In the genomic region with DNA sequence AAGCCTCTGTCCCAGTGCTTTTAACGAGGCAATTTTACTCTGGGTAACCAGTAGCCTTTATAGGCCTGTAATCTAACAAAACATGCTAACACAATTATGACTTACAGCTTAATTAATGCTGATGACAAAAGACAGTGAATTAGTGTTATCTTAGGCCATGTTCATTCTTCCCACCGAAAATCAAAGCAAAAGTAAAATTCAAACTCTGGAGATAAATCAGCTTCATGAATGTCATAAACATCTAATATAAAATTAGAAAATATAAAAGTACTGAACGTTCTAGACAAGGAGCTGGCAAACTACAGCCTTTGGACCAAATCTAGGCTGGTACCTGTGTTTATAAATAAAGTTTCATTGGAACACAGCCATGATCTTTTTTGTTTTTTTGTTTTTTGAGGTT, we compare ENCODE assay signal across 28 cellular contexts. TPM values are rescaled to one million over a fixed set of nuclear protein-coding genes. Genes with fewer than 3 reads are reported as not detected.
DNase-seq lines count a peak whose midpoint lies in the region; ATAC-seq, FAIRE-seq and TF ChIP-seq lines count a peak whose summit lies in the region.
"Had no signal": no experiment of that assay in that cellular context is flagged by ENCODE, and none has a peak within 500 bp of the region (broad histone marks: within the 10 kb centered on the region; RNA-seq: fewer than 3 reads in every experiment).

No MANE protein-coding gene starts in this region.

- H3K27me3 ChIP-seq in A673 (replicated peaks; ENCODE audit: insufficient read depth, low read depth, low read length, poor library complexity) (no peaks in the 10 kb centered on the region), sigmoid colon (no peaks in the 10 kb centered on the region), GM23338 (ENCODE audit: insufficient read depth) (no peaks in the 10 kb centered on the region), esophagus muscularis mucosa (no peaks in the 10 kb centered on the region)
- H3K27me3 ChIP-seq: BE2C, BLaER1 had no signal

- no peaks in the 10 kb centered on the region for H3K4me1 Mint-ChIP-seq in GM23338
- H3K4me1 Mint-ChIP-seq: CD14-positive monocyte; CD4-positive, alpha-beta memory T cell; CD4-positive, CD25-positive, alpha-beta regulatory T cell; CD8-positive, alpha-beta memory T cell had no signal

- H3K9me2 ChIP-seq in GM23338 (ENCODE audit: insufficient read depth) = peaks cover 16% of the 10 kb centered on the region

- H3K27ac Mint-ChIP-seq in GM23338 = no peak overlapping the region
- H3K27ac Mint-ChIP-seq: CD14-positive monocyte; CD4-positive, alpha-beta memory T cell; CD4-positive, CD25-positive, alpha-beta regulatory T cell; CD8-positive, alpha-beta memory T cell had no signal

- no peak overlapping the region for H2AFZ ChIP-seq in GM23338

- intact Hi-C loops in A673 (cut with micrococcal nuclease; ENCODE audit: unreplicated experiment) = no loop called here
- intact Hi-C loops in sigmoid colon (cut with DNase I) = loop anchor here (5.0 kb wide), 1 partner anchor 44 kb away; no protein-coding TSS in a partner anchor
- intact Hi-C loops in esophagus muscularis mucosa (cut with DNase I) = no loop called here

- TF ChIP-seq EP300 in sigmoid colon (IDR thresholded peaks at IDR 0.05) (peak in 2 of 4 donors; percentile 56 to 58), esophagus muscularis mucosa (IDR thresholded peaks at IDR 0.05) (no peak)

- H3F3A ChIP-seq in GM23338 (replicated peaks; ENCODE audit: low read depth) = no peaks in the 10 kb centered on the region

- no peak overlapping the region for H3K4me3 ChIP-seq in A673 (ENCODE audit: low read depth, low read length, poor library complexity, severe bottlenecking)
- no peak overlapping the region for H3K4me3 ChIP-seq in sigmoid colon
- H3K4me3 ChIP-seq in GM23338 = no peak overlapping the region
- H3K4me3 ChIP-seq in esophagus muscularis mucosa = no peak overlapping the region
- H3K4me3 ChIP-seq: A549, BLaER1, GM12878 had no signal

- peaks cover 19% of the 10 kb centered on the region for H3K9me3 Mint-ChIP-seq in GM23338

- 26 to 39% methylated on average over 3 of the region's 3 CpGs for WGBS in sigmoid colon, 2 donors
- WGBS in esophagus muscularis mucosa = 44% methylated on average over 3 of the region's 3 CpGs

- peak overlapping the region; percentile 7 for H3K27ac ChIP-seq in A673 (ENCODE audit: low read depth, low read length, poor library complexity, severe bottlenecking)
- peak overlapping the region in 3 of 4 donors; percentile 44 to 59 (median 48) for H3K27ac ChIP-seq in sigmoid colon
- H3K27ac ChIP-seq in GM23338 (ENCODE audit: low read depth) = no peak overlapping the region
- H3K27ac ChIP-seq in esophagus muscularis mucosa (replicated peaks in 1 of 4) = no peak overlapping the region
- H3K27ac ChIP-seq: 22Rv1, A549, BLaER1 had no signal

- BruUV-seq in A673 (replicated peaks; lab: Mats Ljungman, UMichigan) = no TSS peak

- H3K27me3 Mint-ChIP-seq in GM23338 (ENCODE audit: insufficient read depth, low read depth, poor library complexity) = peaks cover 4% of the 10 kb centered on the region
- H3K27me3 Mint-ChIP-seq: CD4-positive, alpha-beta memory T cell; CD4-positive, CD25-positive, alpha-beta regulatory T cell had no signal

- ATAC-seq in GM18519 (IDR thresholded peaks at IDR 0.05; ENCODE audit: low FRiP score, unreplicated experiment) (no peak), GM23338 (no peak)
- ATAC-seq: A549, GM12878 had no signal

- H3K36me3 ChIP-seq in A673 (ENCODE audit: insufficient read depth, low read length, poor library complexity, severe bottlenecking) (no peaks in the 10 kb centered on the region), sigmoid colon (no peaks in the 10 kb centered on the region), GM23338 (ENCODE audit: insufficient read depth) (no peaks in the 10 kb centered on the region), esophagus muscularis mucosa (no peaks in the 10 kb centered on the region)
- H3K36me3 ChIP-seq: BE2C, BLaER1 had no signal

- H3K4me2 ChIP-seq in GM23338 = no peak overlapping the region
- H3K4me2 ChIP-seq: A549, BLaER1 had no signal

- no peak for DNase-seq in A673 (ENCODE audit: low spot score)
- DNase-seq in sigmoid colon = no peak
- DNase-seq in GM23338 (ENCODE audit: low spot score) = no peak
- DNase-seq in esophagus muscularis mucosa (ENCODE audit: extremely low spot score) = no peak
- DNase-seq: ACHN; BE2C; C1 segment of cervical spinal cord; CD4-positive, alpha-beta memory T cell; CD4-positive, CD25-positive, alpha-beta regulatory T cell; CD8-positive, alpha-beta memory T cell; COR-L47; DMS 273 treated with DMSO at 0.1 percent for 48 hours; DMS153; DMS53; DMS79; DND-41; EL; GDM1 had no signal

- H3K9me3 ChIP-seq in A673 (ENCODE audit: low read depth, low read length, poor library complexity, severe bottlenecking) (peaks cover 15% of the 10 kb centered on the region), sigmoid colon (peaks cover 0 to 9% (median 3%) of the 10 kb centered on the region in 4 donors), esophagus muscularis mucosa (peaks cover 0 to 29% (median 3%) of the 10 kb centered on the region in 4 donors)
- H3K9me3 ChIP-seq: BE2C, BLaER1 had no signal

- CTCF ChIA-PET in A673 (lab: Charles Lee) = no interaction called here

- FAIRE-seq in endometrium (lab: Jason Lieb, UNC) = peak; percentile 41
- FAIRE-seq: A549, GM12878, GM12892 had no signal

- TF ChIP-seq POLR2A in sigmoid colon (IDR thresholded peaks at IDR 0.05) (no peak), esophagus muscularis mucosa (IDR thresholded peaks at IDR 0.05; ENCODE audit: low read depth) (no peak)

- peaks cover 9% of the 10 kb centered on the region; the same call in 2 of the 3 replicates for H3K36me3 Mint-ChIP-seq in GM23338 (ENCODE audit: low read depth)
- H3K36me3 Mint-ChIP-seq: CD14-positive monocyte; CD4-positive, alpha-beta memory T cell; CD4-positive, CD25-positive, alpha-beta regulatory T cell; CD8-positive, alpha-beta memory T cell had no signal

- H3K79me2 ChIP-seq in GM23338 (replicated peaks; ENCODE audit: insufficient read depth) = no peaks in the 10 kb centered on the region

- no peak for TF ChIP-seq CTCF in A673 (conservative IDR thresholded peaks at IDR 0.05; ENCODE audit: low read depth, low read length)
- TF ChIP-seq CTCF in sigmoid colon (IDR thresholded peaks at IDR 0.05) = no peak
- TF ChIP-seq CTCF in GM23338 (conservative IDR thresholded peaks at IDR 0.05; ENCODE audit: low read depth in 2 of 2) = no peak
- TF ChIP-seq CTCF in esophagus muscularis mucosa (IDR thresholded peaks at IDR 0.05) = no peak

- H3K4me3 Mint-ChIP-seq in GM23338 = no peak overlapping the region
- H3K4me3 Mint-ChIP-seq: CD14-positive monocyte; CD4-positive, alpha-beta memory T cell; CD4-positive, CD25-positive, alpha-beta regulatory T cell; CD8-positive, alpha-beta memory T cell had no signal

- no peaks in the 10 kb centered on the region for H4K20me1 ChIP-seq in GM23338 (replicated peaks; ENCODE audit: insufficient read depth)
- H4K20me1 ChIP-seq: BLaER1 had no signal

- peaks cover 34% of the 10 kb centered on the region for H3K4me1 ChIP-seq in A673 (ENCODE audit: insufficient read depth, low read length, poor library complexity, severe bottlenecking)
- H3K4me1 ChIP-seq in sigmoid colon = peaks cover 0 to 26% (median 10%) of the 10 kb centered on the region in 4 donors
- H3K4me1 ChIP-seq in GM23338 (ENCODE audit: insufficient read depth) = no peaks in the 10 kb centered on the region
- H3K4me1 ChIP-seq in esophagus muscularis mucosa = peaks cover 0 to 9% (median 0%) of the 10 kb centered on the region in 4 donors
- H3K4me1 ChIP-seq: A549, BE2C, BLaER1 had no signal

- POLR2A ChIA-PET in A673 (lab: Charles Lee; ENCODE audit: low non-redundant PET) = no interaction called here

TF ChIP-seq in GM23338, 12 proteins besides CTCF, POLR2A, EP300 and RAD21 (continues in another document):
- TF ChIP-seq, protein P1, sequence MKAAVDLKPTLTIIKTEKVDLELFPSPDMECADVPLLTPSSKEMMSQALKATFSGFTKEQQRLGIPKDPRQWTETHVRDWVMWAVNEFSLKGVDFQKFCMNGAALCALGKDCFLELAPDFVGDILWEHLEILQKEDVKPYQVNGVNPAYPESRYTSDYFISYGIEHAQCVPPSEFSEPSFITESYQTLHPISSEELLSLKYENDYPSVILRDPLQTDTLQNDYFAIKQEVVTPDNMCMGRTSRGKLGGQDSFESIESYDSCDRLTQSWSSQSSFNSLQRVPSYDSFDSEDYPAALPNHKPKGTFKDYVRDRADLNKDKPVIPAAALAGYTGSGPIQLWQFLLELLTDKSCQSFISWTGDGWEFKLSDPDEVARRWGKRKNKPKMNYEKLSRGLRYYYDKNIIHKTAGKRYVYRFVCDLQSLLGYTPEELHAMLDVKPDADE (IDR thresholded peaks at IDR 0.05) = no peak
- TF ChIP-seq, protein P2, sequence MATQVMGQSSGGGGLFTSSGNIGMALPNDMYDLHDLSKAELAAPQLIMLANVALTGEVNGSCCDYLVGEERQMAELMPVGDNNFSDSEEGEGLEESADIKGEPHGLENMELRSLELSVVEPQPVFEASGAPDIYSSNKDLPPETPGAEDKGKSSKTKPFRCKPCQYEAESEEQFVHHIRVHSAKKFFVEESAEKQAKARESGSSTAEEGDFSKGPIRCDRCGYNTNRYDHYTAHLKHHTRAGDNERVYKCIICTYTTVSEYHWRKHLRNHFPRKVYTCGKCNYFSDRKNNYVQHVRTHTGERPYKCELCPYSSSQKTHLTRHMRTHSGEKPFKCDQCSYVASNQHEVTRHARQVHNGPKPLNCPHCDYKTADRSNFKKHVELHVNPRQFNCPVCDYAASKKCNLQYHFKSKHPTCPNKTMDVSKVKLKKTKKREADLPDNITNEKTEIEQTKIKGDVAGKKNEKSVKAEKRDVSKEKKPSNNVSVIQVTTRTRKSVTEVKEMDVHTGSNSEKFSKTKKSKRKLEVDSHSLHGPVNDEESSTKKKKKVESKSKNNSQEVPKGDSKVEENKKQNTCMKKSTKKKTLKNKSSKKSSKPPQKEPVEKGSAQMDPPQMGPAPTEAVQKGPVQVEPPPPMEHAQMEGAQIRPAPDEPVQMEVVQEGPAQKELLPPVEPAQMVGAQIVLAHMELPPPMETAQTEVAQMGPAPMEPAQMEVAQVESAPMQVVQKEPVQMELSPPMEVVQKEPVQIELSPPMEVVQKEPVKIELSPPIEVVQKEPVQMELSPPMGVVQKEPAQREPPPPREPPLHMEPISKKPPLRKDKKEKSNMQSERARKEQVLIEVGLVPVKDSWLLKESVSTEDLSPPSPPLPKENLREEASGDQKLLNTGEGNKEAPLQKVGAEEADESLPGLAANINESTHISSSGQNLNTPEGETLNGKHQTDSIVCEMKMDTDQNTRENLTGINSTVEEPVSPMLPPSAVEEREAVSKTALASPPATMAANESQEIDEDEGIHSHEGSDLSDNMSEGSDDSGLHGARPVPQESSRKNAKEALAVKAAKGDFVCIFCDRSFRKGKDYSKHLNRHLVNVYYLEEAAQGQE (IDR thresholded peaks at IDR 0.05; ENCODE audit: unreplicated experiment) = no peak
- no peak for TF ChIP-seq STAT1 (IDR thresholded peaks at IDR 0.05; ENCODE audit: unreplicated experiment)
- no peak for TF ChIP-seq JUNB (IDR thresholded peaks at IDR 0.05; ENCODE audit: unreplicated experiment)

RNA-seq across cellular contexts. Expression of a gene that starts 18.6 kb away (rescaled TPM):
- total RNA-seq in A673 (2021) (49.0 and 51.6 TPM in 2 replicates), sigmoid colon (100 to 1,000 TPM in 1 of 4 donors, 10 to 100 TPM in 3; 21.6 to 110 (median 48.9) TPM), esophagus muscularis mucosa (10 to 100 TPM in 1 of 4 donors, 1 to 10 TPM in 3; 8.3 to 22.2 (median 9.0) TPM)
- polyA plus RNA-seq in sigmoid colon (1 to 10 TPM in 1 of 3 donors, not detected in 2; 1.9 TPM), GM23338 (2016; fragmentation: Nextera tagmentation; extraction: Ambion mirVana) (3.4 and 5.0 TPM in 2 replicates)
- 6.1 and 6.2 TPM in 2 replicates for total RNA-seq in GM23338 (2014; rRNA removed; shearing (Covaris generic))
- total RNA-seq: A172; CD4-positive, alpha-beta memory T cell; CD4-positive, CD25-positive, alpha-beta regulatory T cell; CD8-positive, alpha-beta memory T cell; G401; GM12878 had no signal
- polyA plus RNA-seq: CD14-positive monocyte; CD4-positive, alpha-beta memory T cell; CD4-positive, CD25-positive, alpha-beta regulatory T cell; CD8-positive, alpha-beta memory T cell had no signal

Comparison
In these comparisons a context has a peak if more than half of its experiments do, and no peak if none do; other contexts are left out.
1. H3K27ac ChIP-seq: peak in A673 (single experiment) and sigmoid colon (3 of 4); none in GM23338 (single experiment) and esophagus muscularis mucosa (0 of 4).